15 cellular contexts compared by ENCODE assay signal in genomic region chr17:42178817-42179216, GRCh38. TPM values are rescaled to one million over a fixed set of nuclear protein-coding genes. Genes with fewer than 3 reads are reported as not detected.
DNase-seq lines count a peak whose midpoint lies in the region; ATAC-seq and TF ChIP-seq lines count a peak whose summit lies in the region.
"Had no signal": no experiment of that assay in that cellular context is flagged by ENCODE, and none has a peak within 500 bp of the region (broad histone marks: within the 10 kb centered on the region; RNA-seq: fewer than 3 reads in every experiment).

No MANE protein-coding gene starts in this region.

- peaks cover 10% of the 10 kb centered on the region for H3F3A ChIP-seq in GM23338 (replicated peaks; ENCODE audit: low read depth)

- no peak overlapping the region for H2AFZ ChIP-seq in GM23338

- H3K36me3 Mint-ChIP-seq in GM23338 (ENCODE audit: low read depth), result no peaks in the 10 kb centered on the region
- H3K36me3 Mint-ChIP-seq in activated CD4-positive, alpha-beta memory T cell treated with anti-CD3 and anti-CD28 coated beads for 36 hours, result no peaks in the 10 kb centered on the region
- H3K36me3 Mint-ChIP-seq: type B pancreatic cell had no signal

- H3K27ac ChIP-seq in GM23338 (ENCODE audit: low read depth) (no peak overlapping the region), spleen (peak overlapping the region in 1 of 8 donors; percentile 3), esophagus squamous epithelium (no peak overlapping the region)
- H3K27ac ChIP-seq: pancreas had no signal

- H3K9me3 ChIP-seq in spleen (no peaks in the 10 kb centered on the region), esophagus squamous epithelium (no peaks in the 10 kb centered on the region)
- H3K9me3 ChIP-seq: pancreas had no signal

- POLR2A ChIA-PET in activated CD4-positive, alpha-beta memory T cell treated with anti-CD3 and anti-CD28 coated beads for 36 hours (lab: Charles Lee), result no interaction called here

- H3K4me3 ChIP-seq in GM23338 (no peak overlapping the region), spleen (no peak overlapping the region), esophagus squamous epithelium (no peak overlapping the region)
- H3K4me3 ChIP-seq: pancreas had no signal

- TF ChIP-seq CTCF in GM23338 (conservative IDR thresholded peaks at IDR 0.05; ENCODE audit: low read depth in 2 of 2), result no peak
- TF ChIP-seq CTCF in spleen (IDR thresholded peaks at IDR 0.05 in 8 of 11, conservative IDR thresholded peaks at IDR 0.05 in 3 of 11), result no peak
- no peak for TF ChIP-seq CTCF in esophagus squamous epithelium (IDR thresholded peaks at IDR 0.05)

- H3K4me3 Mint-ChIP-seq in GM23338, result no peak overlapping the region
- H3K4me3 Mint-ChIP-seq in activated CD4-positive, alpha-beta memory T cell treated with anti-CD3 and anti-CD28 coated beads for 36 hours, result no peak overlapping the region
- H3K4me3 Mint-ChIP-seq: type B pancreatic cell had no signal

- TF ChIP-seq POLR2A in spleen (IDR thresholded peaks at IDR 0.05), result no peak
- TF ChIP-seq POLR2A in esophagus squamous epithelium (IDR thresholded peaks at IDR 0.05), result no peak

- no peaks in the 10 kb centered on the region; the same call in 2 of the 3 replicates for H3K9me3 Mint-ChIP-seq in GM23338
- H3K9me3 Mint-ChIP-seq in activated CD4-positive, alpha-beta memory T cell treated with anti-CD3 and anti-CD28 coated beads for 36 hours, result no peaks in the 10 kb centered on the region
- H3K9me3 Mint-ChIP-seq: activated T-helper 2 cell treated with anti-CD3 and anti-CD28 coated beads, Interferon-gamma antibody, Interleukin-2, Interleukin-4, amounts not matched to agents 10 μg/mL and 5 μg/mL and 100 μg/mL, durations not matched to agents 14 hours and 24 hours and 36 hours; H9; type B pancreatic cell had no signal

- WGBS in spleen, 5 donors, result 10 to 20% (median 14%) methylated on average over 9 to 14 of the region's 14 CpGs
- WGBS in esophagus squamous epithelium, 2 donors, result 31% methylated on average over 14 of the region's 14 CpGs; no CpG with 5 or more reads in 1 of the 2 donors

- H3K27ac Mint-ChIP-seq in GM23338, result no peak overlapping the region
- H3K27ac Mint-ChIP-seq in activated CD4-positive, alpha-beta memory T cell treated with anti-CD3 and anti-CD28 coated beads for 36 hours, result no peak overlapping the region
- H3K27ac Mint-ChIP-seq: activated T-helper 2 cell treated with anti-CD3 and anti-CD28 coated beads, Interferon-gamma antibody, Interleukin-2, Interleukin-4, amounts not matched to agents 10 μg/mL and 5 μg/mL and 100 μg/mL, durations not matched to agents 14 hours and 24 hours and 36 hours; H9; type B pancreatic cell had no signal

- H3K9me2 ChIP-seq in GM23338 (ENCODE audit: insufficient read depth), result no peaks in the 10 kb centered on the region

- CTCF ChIA-PET in activated CD4-positive, alpha-beta memory T cell treated with anti-CD3 and anti-CD28 coated beads for 36 hours (lab: Charles Lee), result interaction anchor here (1.2 to 3.7 kb wide), 2 partner anchors 16 to 61 kb away, joined by 3 to 26 read pairs; partner anchors contain the start of gene GHDC

- no peaks in the 10 kb centered on the region for H3K79me2 ChIP-seq in GM23338 (replicated peaks; ENCODE audit: insufficient read depth)

- H4K20me1 ChIP-seq in GM23338 (replicated peaks; ENCODE audit: insufficient read depth), result peaks cover 4% of the 10 kb centered on the region; the same call in 1 of the 2 replicates

- H3K27me3 Mint-ChIP-seq in GM23338 (ENCODE audit: insufficient read depth, low read depth, poor library complexity), result peaks cover 40% of the 10 kb centered on the region
- H3K27me3 Mint-ChIP-seq in activated CD4-positive, alpha-beta memory T cell treated with anti-CD3 and anti-CD28 coated beads for 36 hours, result peaks cover 2% of the 10 kb centered on the region

- H3K36me3 ChIP-seq in GM23338 (ENCODE audit: insufficient read depth) (no peaks in the 10 kb centered on the region), spleen (no peaks in the 10 kb centered on the region), esophagus squamous epithelium (no peaks in the 10 kb centered on the region)
- H3K36me3 ChIP-seq: pancreas had no signal

- peaks cover 18% of the 10 kb centered on the region for H3K4me1 Mint-ChIP-seq in GM23338
- H3K4me1 Mint-ChIP-seq in activated CD4-positive, alpha-beta memory T cell treated with anti-CD3 and anti-CD28 coated beads for 36 hours (ENCODE audit: low read depth), result peaks cover 46% of the 10 kb centered on the region

- H3K4me1 ChIP-seq in GM23338 (ENCODE audit: insufficient read depth) (peaks cover 3% of the 10 kb centered on the region; the same call in 1 of the 2 replicates), spleen (peaks cover 26 to 64% (median 48%) of the 10 kb centered on the region in 6 donors), esophagus squamous epithelium (peaks cover 19 to 36% (median 23%) of the 10 kb centered on the region in 3 donors)

- intact Hi-C loops in activated CD4-positive, alpha-beta memory T cell treated with anti-CD3 and anti-CD28 coated beads for 36 hours (cut with micrococcal nuclease), result no loop called here
- intact Hi-C loops in spleen (cut with DNase I; ENCODE audit: low total_unique reads) (no loop called here), esophagus squamous epithelium (cut with DNase I) (no loop called here)

- no peak for ATAC-seq in GM23338
- ATAC-seq in HG03159 (IDR thresholded peaks at IDR 0.05; ENCODE audit: unreplicated experiment), result no peak
- ATAC-seq: pancreas had no signal

- H3K4me2 ChIP-seq in GM23338, result no peak overlapping the region

- DNase-seq in activated naive CD4-positive, alpha-beta T cell treated with Interleukin-2 at 50 U/mL for 16 hours, result peak; percentile 22
- no peak for DNase-seq in activated naive CD4-positive, alpha-beta T cell (lab: John Stamatoyannopoulos, UW)
- DNase-seq in GM23338 (ENCODE audit: low spot score) (peak; percentile 20), spleen (peak; percentile 83), esophagus squamous epithelium (lab: John Stamatoyannopoulos, UW) (no peak)
- peak; percentile 53 for DNase-seq in activated CD4-positive, alpha-beta memory T cell treated with anti-CD3 and anti-CD28 coated beads for 36 hours
- DNase-seq in activated naive CD4-positive, alpha-beta T cell treated with anti-CD3 and anti-CD28 coated beads, Interleukin-2, amount 50 U/mL, for 16 hours, result no peak
- DNase-seq: H9; NCI-H2171; NK-92 treated with Interleukin-12 subunit alpha and Interleukin-12 subunit beta, amount 100 ng/mL, for 24 hours; pancreas had no signal

- H3K27me3 ChIP-seq in GM23338 (ENCODE audit: insufficient read depth) (peaks cover 29% of the 10 kb centered on the region), spleen (replicated peaks in 1 of 7) (peaks cover 0 to 31% (median 5%) of the 10 kb centered on the region in 7 donors), esophagus squamous epithelium (peaks cover 0 to 49% (median 6%) of the 10 kb centered on the region in 4 donors)
- H3K27me3 ChIP-seq: pancreas had no signal

RNA-seq across cellular contexts. Expression of gene KCNH4, which starts 2.1 kb away (rescaled TPM):
- total RNA-seq in GM23338 (2014; rRNA removed; shearing (Covaris generic)), result 0.08 and 0.49 TPM in 2 replicates
- polyA plus RNA-seq in GM23338 (2016; fragmentation: Nextera tagmentation; extraction: Ambion mirVana) (0.05 and 0.08 TPM in 2 replicates), spleen (under 1 TPM; 0.14 to 0.32 (median 0.15) TPM)
- under 1 TPM; 0.39 to 0.40 TPM for total RNA-seq in activated CD4-positive, alpha-beta memory T cell treated with anti-CD3 and anti-CD28 coated beads for 36 hours
- total RNA-seq in spleen (under 1 TPM; 0.17 to 0.52 (median 0.26) TPM), esophagus squamous epithelium (under 1 TPM in 2 of 4 donors, not detected in 2; under 0.01 to 0.09 TPM)
- total RNA-seq: H9 had no signal

RNA-seq across cellular contexts. Expression of gene HCRT, which starts 6.4 kb away (rescaled TPM):
- not detected in 2 replicates for total RNA-seq in GM23338 (2014; rRNA removed; shearing (Covaris generic))
- polyA plus RNA-seq in GM23338 (2016; fragmentation: Nextera tagmentation; extraction: Ambion mirVana) (0.70 TPM in 1 of 2 replicates, not detected in the other), spleen (not detected)
- not detected for total RNA-seq in activated CD4-positive, alpha-beta memory T cell treated with anti-CD3 and anti-CD28 coated beads for 36 hours
- total RNA-seq in spleen (not detected), esophagus squamous epithelium (not detected)
- total RNA-seq: activated T-helper 2 cell treated with anti-CD3 and anti-CD28 coated beads, Interferon-gamma antibody, Interleukin-2, Interleukin-4, amounts not matched to agents 10 μg/mL and 5 μg/mL and 100 μg/mL, durations not matched to agents 14 hours and 24 hours and 36 hours; H9; mesenteric fat pad; pancreas had no signal
- polyA plus RNA-seq: pancreas had no signal

RNA-seq across cellular contexts. Expression of gene GHDC, which starts 15.5 kb away (rescaled TPM):
- total RNA-seq in GM23338 (2014; rRNA removed; shearing (Covaris generic)), result 6.4 and 13.8 TPM in 2 replicates
- polyA plus RNA-seq in GM23338 (2016; fragmentation: Nextera tagmentation; extraction: Ambion mirVana) (3.0 and 4.0 TPM in 2 replicates), spleen (10 to 100 TPM; 22.0 to 33.1 (median 26.1) TPM)
- total RNA-seq in activated CD4-positive, alpha-beta memory T cell treated with anti-CD3 and anti-CD28 coated beads for 36 hours, result 10 to 100 TPM; 13.1 to 13.5 TPM
- total RNA-seq in spleen (100 to 1,000 TPM in 3 of 7 donors, 10 to 100 TPM in 4; 29.4 to 122 (median 58.0) TPM), esophagus squamous epithelium (10 to 100 TPM in 2 of 4 donors, 1 to 10 TPM in 2; 5.5 to 22.0 (median 13.1) TPM)

RNA-seq across cellular contexts. Expression of gene RAB5C, which starts 24.0 kb away (rescaled TPM):
- total RNA-seq in GM23338 (2014; rRNA removed; shearing (Covaris generic)), result 53.2 and 64.2 TPM in 2 replicates
- 23.9 and 28.2 TPM in 2 replicates for polyA plus RNA-seq in GM23338 (2016; fragmentation: Nextera tagmentation; extraction: Ambion mirVana)
- 10 to 100 TPM; 47.8 to 52.4 TPM for total RNA-seq in activated CD4-positive, alpha-beta memory T cell treated with anti-CD3 and anti-CD28 coated beads for 36 hours
- 100 to 1,000 TPM; 120 to 181 (median 148) TPM for total RNA-seq in spleen
- polyA plus RNA-seq in spleen, result 100 to 1,000 TPM in 1 of 3 donors, 10 to 100 TPM in 2; 70.0 to 152 (median 89.2) TPM
- total RNA-seq in esophagus squamous epithelium, result 100 to 1,000 TPM in 1 of 4 donors, 10 to 100 TPM in 3; 68.5 to 107 (median 78.6) TPM

RNA-seq across cellular contexts. Expression of gene HSPB9, which starts 56.2 kb away (rescaled TPM):
- total RNA-seq in GM23338 (2014; rRNA removed; shearing (Covaris generic)), result 0.52 TPM in 1 of 2 replicates, not detected in the other
- 0.26 and 0.31 TPM in 2 replicates for polyA plus RNA-seq in GM23338 (2016; fragmentation: Nextera tagmentation; extraction: Ambion mirVana)
- not detected for total RNA-seq in activated CD4-positive, alpha-beta memory T cell treated with anti-CD3 and anti-CD28 coated beads for 36 hours
- total RNA-seq in spleen, result under 1 TPM in 1 of 7 donors, not detected in 6; 0.19 TPM
- under 1 TPM; 0.11 to 0.17 (median 0.16) TPM for polyA plus RNA-seq in spleen
- not detected for total RNA-seq in esophagus squamous epithelium
- total RNA-seq: activated T-helper 2 cell treated with anti-CD3 and anti-CD28 coated beads, Interferon-gamma antibody, Interleukin-2, Interleukin-4, amounts not matched to agents 10 μg/mL and 5 μg/mL and 100 μg/mL, durations not matched to agents 14 hours and 24 hours and 36 hours; mesenteric fat pad had no signal

Comparison
In these comparisons a context has a peak if more than half of its experiments do, and no peak if none do; other contexts are left out.
1. DNase-seq: peak in activated naive CD4-positive, alpha-beta T cell treated with Interleukin-2 at 50 U/mL for 16 hours (single experiment), GM23338 (single experiment), activated CD4-positive, alpha-beta memory T cell treated with anti-CD3 and anti-CD28 coated beads for 36 hours (single experiment) and spleen (single experiment); none in activated naive CD4-positive, alpha-beta T cell (0 of 4), activated naive CD4-positive, alpha-beta T cell treated with anti-CD3 and anti-CD28 coated beads, Interleukin-2, amount 50 U/mL, for 16 hours (single experiment) and esophagus squamous epithelium (single experiment).